Comparison of ENCODE assay signal across 20 cellular contexts in genomic region chr2:207791579-207792243, GRCh38. TPM values are rescaled to one million over a fixed set of nuclear protein-coding genes. Genes with fewer than 3 reads are reported as not detected.
DNase-seq lines count a peak whose midpoint lies in the region; ATAC-seq, FAIRE-seq and TF ChIP-seq lines count a peak whose summit lies in the region.
"Had no signal": no experiment of that assay in that cellular context is flagged by ENCODE, and none has a peak within 500 bp of the region (broad histone marks: within the 10 kb centered on the region; RNA-seq: fewer than 3 reads in every experiment).

No MANE protein-coding gene starts in this region.

- CTCF ChIA-PET in H1 (lab: Charles Lee; ENCODE audit: partially characterized antibody) = interaction anchor here (0.9 to 2.2 kb wide), 19 partner anchors 9 to 280 kb away, joined by 3 to 8 read pairs (median 4); no protein-coding TSS in a partner anchor

- no peak overlapping the region for H2AK5ac ChIP-seq in H1 (ENCODE audit: low read depth, low read length)

- TF ChIP-seq CTCF in H1 (IDR thresholded peaks at IDR 0.05; ENCODE audit: control extremely low read depth in 1 of 3, insufficient read depth in 1 of 3, low read depth in 1 of 3, low read length in 3 of 3) (no peak), lower lobe of right lung (IDR thresholded peaks at IDR 0.05) (no peak), tibial nerve (IDR thresholded peaks at IDR 0.05) (no peak)

- ATAC-seq in lower lobe of right lung (peak; percentile 43 to 53), GM21515 (IDR thresholded peaks at IDR 0.05; ENCODE audit: unreplicated experiment) (no peak)

- TF ChIP-seq RAD21 in Ishikawa (IDR thresholded peaks at IDR 0.05; ENCODE audit: low read depth) (no peak), H1 (IDR thresholded peaks at IDR 0.05 in 1 of 2, conservative IDR thresholded peaks at IDR 0.05 in 1 of 2; ENCODE audit: low read depth in 2 of 2, low read length in 2 of 2) (no peak)

- H2BK15ac ChIP-seq in H1 (ENCODE audit: low read length) = no peak overlapping the region

- H4K5ac ChIP-seq in H1 (ENCODE audit: insufficient read length, low read depth, low read length) = no peak overlapping the region

- no peak overlapping the region for H2BK5ac ChIP-seq in H1 (ENCODE audit: low read depth, low read length)

- no peak overlapping the region; the same call in 1 of the 2 replicates for H2BK12ac ChIP-seq in H1 (ENCODE audit: low read depth, low read length)

- H3K9me3 ChIP-seq in H1 (ENCODE audit: insufficient read depth in 2 of 2, low read depth in 1 of 2, low read length in 1 of 2) (no peaks in the 10 kb centered on the region), lower lobe of right lung (no peaks in the 10 kb centered on the region), tibial nerve (no peaks in the 10 kb centered on the region)
- H3K9me3 ChIP-seq: MG63, right lobe of liver had no signal

- DNase-seq in DMS53 (lab: John Stamatoyannopoulos, UW) (peak; percentile 55), H1 (ENCODE audit: low read depth in 1 of 2, low spot score in 2 of 2) (no peak), lower lobe of right lung (no peak), tibial nerve (ENCODE audit: low spot score in 2 of 2) (no peak), ureter (ENCODE audit: low spot score) (no peak), Ammon's horn (ENCODE audit: low spot score) (no peak)
- DNase-seq: activated CD4-positive, alpha-beta T cell treated with anti-CD3 and anti-CD28 coated beads, Interleukin-2, amount 50 U/mL, for 1 hour; activated CD8-positive, alpha-beta memory T cell treated with anti-CD3 and anti-CD28 coated beads, Interleukin-2, amount 50 U/mL, for 48 hours; activated gamma-delta T cell; central memory CD4-positive, alpha-beta T cell; head of caudate nucleus; immature natural killer cell; naive thymus-derived CD4-positive, alpha-beta T cell; NCI-H1436; right lobe of liver had no signal

- H2BK120ac ChIP-seq in H1 (replicated peaks; ENCODE audit: low read depth, low read length) = no peak overlapping the region

- TF ChIP-seq EP300 in Ishikawa (IDR thresholded peaks at IDR 0.05; ENCODE audit: borderline replicate concordance) (no peak), H1 (IDR thresholded peaks at IDR 0.05; ENCODE audit: borderline replicate concordance in 1 of 2, low read depth in 2 of 2, low read length in 2 of 2) (no peak), tibial nerve (IDR thresholded peaks at IDR 0.05) (no peak)

- no peak overlapping the region for H4K91ac ChIP-seq in H1 (replicated peaks; ENCODE audit: insufficient read length, low read length)

- H2BK20ac ChIP-seq in H1 (ENCODE audit: low read length) = no peak overlapping the region

- no peak overlapping the region for H3K9ac ChIP-seq in H1 (replicated peaks in 1 of 4; ENCODE audit: extremely low read depth in 1 of 4, low read depth in 3 of 4, low read length in 3 of 4)
- H3K9ac ChIP-seq: GM23248 had no signal

- H3K27me3 ChIP-seq in H1 (replicated peaks in 1 of 4; ENCODE audit: control insufficient read depth in 3 of 4, extremely low read depth in 1 of 4, insufficient read depth in 3 of 4, low read length in 3 of 4) (no peaks in the 10 kb centered on the region), lower lobe of right lung (ENCODE audit: low read depth) (no peaks in the 10 kb centered on the region), tibial nerve (no peaks in the 10 kb centered on the region)
- H3K27me3 ChIP-seq: MG63, right lobe of liver had no signal

- H3K27ac ChIP-seq in H1 (ENCODE audit: low read depth, low read length) = no peak overlapping the region
- no peak overlapping the region for H3K27ac ChIP-seq in lower lobe of right lung
- H3K27ac ChIP-seq in tibial nerve = no peak overlapping the region
- H3K27ac ChIP-seq: GM23248 had no signal

- no peaks in the 10 kb centered on the region for H3K23me2 ChIP-seq in H1 (ENCODE audit: low read depth, low read length)

- no peaks in the 10 kb centered on the region for H3K36me3 ChIP-seq in H1 (ENCODE audit: control insufficient read depth in 2 of 4, insufficient read depth in 4 of 4, low read length in 3 of 4)
- no peaks in the 10 kb centered on the region for H3K36me3 ChIP-seq in lower lobe of right lung
- no peaks in the 10 kb centered on the region for H3K36me3 ChIP-seq in tibial nerve
- H3K36me3 ChIP-seq: MG63, right lobe of liver had no signal

- no peak overlapping the region for H3K4me2 ChIP-seq in H1 (ENCODE audit: insufficient read depth in 1 of 2, low read depth in 2 of 2, low read length in 2 of 2)

- H3K4ac ChIP-seq in H1 (replicated peaks; ENCODE audit: insufficient read length, low read depth, low read length) = peak overlapping the region; percentile 73

- peaks cover 2 to 7% (median 5%) of the 10 kb centered on the region in 4 experiments; a peak in 5 of 7 replicates for H3K4me1 ChIP-seq in H1 (replicated peaks in 1 of 4; ENCODE audit: control insufficient read depth in 3 of 4, insufficient read depth in 4 of 4, low read length in 3 of 4)
- no peaks in the 10 kb centered on the region for H3K4me1 ChIP-seq in lower lobe of right lung
- peaks cover 0 to 3% (median 0%) of the 10 kb centered on the region in 4 donors for H3K4me1 ChIP-seq in tibial nerve

- 73% methylated on average over 6 of the region's 6 CpGs; no CpG with 5 or more reads in 1 of the 2 experiments for WGBS in H1 (ENCODE audit: extremely low coverage in 1 of 2, insufficient coverage in 1 of 2, insufficient read length in 1 of 2, insufficient replicate concordance in 2 of 2, low coverage in 1 of 2, low lambda C conversion rate in 2 of 2, missing lambda C conversion rate in 1 of 2), 2 experiments
- 51 to 54% methylated on average over 6 of the region's 6 CpGs for WGBS in tibial nerve, 2 donors

- no peak for FAIRE-seq in H1 (lab: Jason Lieb, UNC)
- FAIRE-seq: TTC549 had no signal

- no peak overlapping the region for H3K14ac ChIP-seq in H1 (ENCODE audit: insufficient read length)

- H3K56ac ChIP-seq in H1 (replicated peaks; ENCODE audit: insufficient read length, low read depth, low read length) = no peak overlapping the region

- H2AFZ ChIP-seq in H1 (ENCODE audit: low read length) = 0 out of 2 replicates have a peak overlapping the region, but pooled peaks have one; percentile 53

- H3K23ac ChIP-seq in H1 (ENCODE audit: insufficient read length) = no peak overlapping the region

- TF ChIP-seq POLR2A in H1 (IDR thresholded peaks at IDR 0.05; ENCODE audit: control extremely low read depth in 1 of 2, low read depth in 2 of 2, low read length in 2 of 2) = no peak
- TF ChIP-seq POLR2A in tibial nerve (IDR thresholded peaks at IDR 0.05) = no peak

- intact Hi-C loops in lower lobe of right lung (cut with DNase I) = no loop called here

- H3K79me1 ChIP-seq in H1 (ENCODE audit: low read depth, low read length) = no peaks in the 10 kb centered on the region

- no peak overlapping the region for H3K18ac ChIP-seq in H1 (ENCODE audit: extremely low read depth, low read length)

- H3K79me2 ChIP-seq in H1 (ENCODE audit: control insufficient read depth in 1 of 2, insufficient read depth in 2 of 2, low read length in 2 of 2) = no peaks in the 10 kb centered on the region

- H4K20me1 ChIP-seq in H1 (replicated peaks in 1 of 2; ENCODE audit: control insufficient read depth in 1 of 2, insufficient read depth in 2 of 2, low read length in 2 of 2) = no peaks in the 10 kb centered on the region

- H4K8ac ChIP-seq in H1 (ENCODE audit: extremely low read depth, insufficient read depth, low read length) = no peak overlapping the region

- POLR2A ChIA-PET in H1 (lab: Charles Lee; ENCODE audit: partially characterized antibody) = interaction anchor here (0.7 to 3.3 kb wide), 8 partner anchors 10 to 261 kb away, joined by 3 to 14 read pairs (median 4); partner anchors contain the start of gene FZD5

- H3K4me3 ChIP-seq in H1 (ENCODE audit: extremely low read depth in 1 of 4, insufficient read depth in 2 of 4, low read depth in 3 of 4, low read length in 4 of 4) (no peak overlapping the region), lower lobe of right lung (no peak overlapping the region), tibial nerve (no peak overlapping the region)
- H3K4me3 ChIP-seq: GM23248, MG63, right lobe of liver had no signal

TF ChIP-seq in Ishikawa, 13 proteins besides CTCF, POLR2A, EP300 and RAD21 (continues in another document):
- TF ChIP-seq ZBTB7A (IDR thresholded peaks at IDR 0.05; ENCODE audit: low read depth) = no peak

TF ChIP-seq in H1, 55 proteins besides CTCF, POLR2A, EP300 and RAD21:
- TF ChIP-seq TEAD4 (IDR thresholded peaks at IDR 0.05; ENCODE audit: low read depth, low read length) = 0 out of 2 replicates have a peak, but pooled peaks have one; percentile 33
- no peak for TF ChIP-seq POU5F1 (IDR thresholded peaks at IDR 0.05; ENCODE audit: low read depth, low read length)

RNA-seq across cellular contexts. Expression of gene FZD5, which starts 22.0 kb away (rescaled TPM):
- total RNA-seq in H1 (2021; fragmentation: NEBNext Ultra II Directional; extraction: Animal tissue kit (Norgen Biotek cat#: 25700)) = 55.2 and 56.6 TPM in 2 replicates
- polyA plus RNA-seq in H1 (2011; rRNA removed) = 13.4 and 20.2 TPM in 2 replicates
- polyA plus RNA-seq in H1 (2011; cell fraction: cytosol; rRNA removed) = 15.8 TPM
- polyA plus RNA-seq in H1 (2011; cell fraction: nucleus; rRNA removed) = 21.3 TPM
- 14.2 to 20.0 TPM (median 15.9 TPM) in 4 replicates for polyA plus RNA-seq in H1 (2012, experiment 1 of 2)
- polyA plus RNA-seq in H1 (2012, experiment 2 of 2) = 4.5 TPM
- polyA plus RNA-seq in H1 (2013, experiment 1 of 2) = 33.6 TPM
- 37.1 TPM for polyA plus RNA-seq in H1 (2013, experiment 2 of 2)
- 30.0 and 33.0 TPM in 2 replicates for polyA minus RNA-seq in H1 (2011; rRNA and poly(A)+ RNA removed)
- 44.0 TPM for polyA minus RNA-seq in H1 (2011; cell fraction: cytosol; rRNA and poly(A)+ RNA removed)
- 60.7 TPM for polyA minus RNA-seq in H1 (2011; cell fraction: nucleus; rRNA and poly(A)+ RNA removed)
- total RNA-seq in lower lobe of right lung (37.1 TPM), tibial nerve (1 to 10 TPM; 5.2 to 7.6 (median 6.7) TPM), ureter (11.6 TPM)
- polyA plus RNA-seq: naive thymus-derived CD4-positive, alpha-beta T cell had no signal
